Comparison of ENCODE assay signal across 8 cellular contexts in genomic region chr11:123235117-123235686, GRCh38. TPM values are rescaled to one million over a fixed set of nuclear protein-coding genes. Genes with fewer than 3 reads are reported as not detected.
A peak's percentile ranks its signal among the peaks of the same experiment; 100 is the strongest.
DNase-seq lines count a peak whose midpoint lies in the region; ATAC-seq and TF ChIP-seq lines count a peak whose summit lies in the region.

No MANE protein-coding gene starts in this region.

- ATAC-seq in aorta (ENCODE audit: low FRiP score): no peak

- H3K27ac ChIP-seq in osteoblast (ENCODE audit: low read depth, low read length) (peak overlapping the region; percentile 70), aorta (ENCODE audit: low read depth in 1 of 2, low read length in 2 of 2) (no peak overlapping the region)

- peak overlapping the region; percentile 71 for H3K4me2 ChIP-seq in osteoblast (ENCODE audit: insufficient read depth, low read length)

- TF ChIP-seq CTCF in osteoblast (IDR thresholded peaks at IDR 0.05; ENCODE audit: extremely low read depth, low read depth, low read length): peak; percentile 80

- no peaks in the 10 kb centered on the region for H3K27me3 ChIP-seq in osteoblast (ENCODE audit: insufficient read depth, low read length)
- no peaks in the 10 kb centered on the region for H3K27me3 ChIP-seq in aorta (ENCODE audit: control insufficient read depth in 1 of 2, insufficient read depth in 2 of 2, low read length in 1 of 2)

- WGBS in aorta, 2 donors: 39 to 41% methylated on average over 14 of the region's 14 CpGs

- H4K20me1 ChIP-seq in osteoblast (ENCODE audit: insufficient read depth, low read length): no peaks in the 10 kb centered on the region

- peak overlapping the region; percentile 49 for H3K4me3 ChIP-seq in osteoblast (ENCODE audit: insufficient read depth, low read length)
- no peak overlapping the region for H3K4me3 ChIP-seq in aorta (ENCODE audit: low read length in 2 of 2)

- H3K79me2 ChIP-seq in osteoblast (ENCODE audit: insufficient read depth, low read length): no peaks in the 10 kb centered on the region

- no peaks in the 10 kb centered on the region for H3K9me3 ChIP-seq in osteoblast (ENCODE audit: low read depth, low read length)
- H3K9me3 ChIP-seq in aorta (ENCODE audit: control insufficient read depth, low read length): no peaks in the 10 kb centered on the region

- intact Hi-C loops in aorta (cut with DNase I): loop anchor here in 1 of 2 donors (2.0 kb wide), 1 partner anchor 38 kb away; no protein-coding TSS in a partner anchor

- peaks cover 64% of the 10 kb centered on the region for H3K4me1 ChIP-seq in osteoblast (ENCODE audit: insufficient read depth, low read length)
- H3K4me1 ChIP-seq in aorta (ENCODE audit: control insufficient read depth in 1 of 2, insufficient read depth in 2 of 2, low read length in 2 of 2): peaks cover 0 to 1% of the 10 kb centered on the region in 2 donors

- H3K36me3 ChIP-seq in osteoblast (ENCODE audit: insufficient read depth, low read length) (no peaks in the 10 kb centered on the region), aorta (ENCODE audit: control insufficient read depth in 1 of 2, insufficient read depth in 2 of 2, low read length in 1 of 2) (no peaks in the 10 kb centered on the region)

- H2AFZ ChIP-seq in osteoblast (ENCODE audit: low read length): peak overlapping the region; percentile 45

- DNase-seq in NCI-H82 (lab: John Stamatoyannopoulos, UW) (peak; percentile 60), NCI-H82 treated with DMSO at 0.1 percent for 48 hours (lab: John Stamatoyannopoulos, UW; ENCODE audit: unreplicated experiment) (no peak), T-helper 9 cell (peak; percentile 17), dermis blood vessel endothelial cell (peak; percentile 62), osteoblast (ENCODE audit: insufficient read length, low spot score, missing footprints) (no peak), aorta (peak; percentile 57 to 90), NCI-H2107 treated with DMSO at 0.1 percent for 48 hours (lab: John Stamatoyannopoulos, UW; ENCODE audit: unreplicated experiment) (no peak), SIG-M5 (lab: John Stamatoyannopoulos, UW) (no peak)

RNA-seq across cellular contexts. Expression of gene CLMP, which starts 40.2 kb away (rescaled TPM):
- total RNA-seq in dermis blood vessel endothelial cell (0.17 and 1.3 TPM in 2 replicates), osteoblast (174 and 210 TPM in 2 replicates), aorta (100 to 1,000 TPM in 1 of 2 donors, 10 to 100 TPM in 1; 70.9 to 107 TPM)
- polyA plus RNA-seq in aorta: 10 to 100 TPM in 1 of 2 donors, 1 to 10 TPM in 1; 8.2 to 23.8 TPM

Comparison
In these comparisons a context has a peak if more than half of its experiments do, and no peak if none do; other contexts are left out.
1. DNase-seq: peak in NCI-H82 (single experiment), T-helper 9 cell (single experiment), dermis blood vessel endothelial cell (single experiment) and aorta (2 of 2); none in NCI-H82 treated with DMSO at 0.1 percent for 48 hours (single experiment), osteoblast (single experiment), NCI-H2107 treated with DMSO at 0.1 percent for 48 hours (single experiment) and SIG-M5 (single experiment).
2. RNA of gene CLMP, which starts 40.2 kb away (total RNA-seq): 174 to 210 TPM in osteoblast and 70.9 to 107 TPM in aorta; 0.17 to 1.3 TPM in dermis blood vessel endothelial cell; every median in the first group is over 10 times any median in the second.